Comparison of ENCODE assay signal across 8 cellular contexts in the genomic region with DNA sequence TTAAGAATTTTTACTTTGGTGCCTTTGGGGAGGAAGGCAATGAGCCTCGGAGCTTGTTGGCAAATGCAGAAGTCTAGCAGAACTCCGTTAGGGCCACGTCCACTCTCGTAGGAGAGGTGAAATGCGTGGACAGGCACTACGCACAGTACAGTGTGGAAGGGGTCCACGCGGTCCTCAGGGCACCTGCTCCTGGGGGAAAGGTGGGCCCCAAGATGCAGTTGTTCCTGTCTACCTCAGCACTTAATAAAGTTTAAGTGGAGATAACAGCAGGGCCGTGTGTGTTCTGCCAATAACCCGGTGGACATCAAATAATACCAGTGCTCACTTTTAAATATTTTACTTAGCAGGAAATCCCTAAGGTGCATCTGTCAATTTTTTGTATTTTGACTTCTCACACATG. TPM values are rescaled to one million over a fixed set of nuclear protein-coding genes. Genes with fewer than 3 reads are reported as not detected.
DNase-seq lines count a peak whose midpoint lies in the region; ATAC-seq and TF ChIP-seq lines count a peak whose summit lies in the region.

No MANE protein-coding gene starts in this region.

- H3K27me3 Mint-ChIP-seq in stimulated activated naive CD8-positive, alpha-beta T cell treated with anti-CD3 and anti-CD28 coated beads, Interleukin-15, Interleukin-2, amounts not matched to agents 100 ng/mL and 50 ng/mL, for 24 hours, result peaks cover 12% of the 10 kb centered on the region

- H3K27ac Mint-ChIP-seq in stimulated activated naive CD8-positive, alpha-beta T cell treated with anti-CD3 and anti-CD28 coated beads, Interleukin-15, Interleukin-2, amounts not matched to agents 100 ng/mL and 50 ng/mL, for 24 hours, result peak overlapping the region; percentile 58

- H3K36me3 ChIP-seq in body of pancreas (replicated peaks in 1 of 2; ENCODE audit: insufficient read depth in 1 of 2, low read depth in 2 of 2) (no peaks in the 10 kb centered on the region), mesodermal cell (ENCODE audit: control insufficient read depth, insufficient read depth, low read length) (peaks cover 11% of the 10 kb centered on the region), aorta (ENCODE audit: control insufficient read depth in 1 of 2, insufficient read depth in 2 of 2, low read length in 1 of 2) (peaks cover 0 to 2% of the 10 kb centered on the region in 2 donors)

- no peak for TF ChIP-seq POLR2A in body of pancreas (IDR thresholded peaks at IDR 0.05)

- no peaks in the 10 kb centered on the region for H3K27me3 ChIP-seq in body of pancreas
- H3K27me3 ChIP-seq in aorta (ENCODE audit: control insufficient read depth in 1 of 2, insufficient read depth in 2 of 2, low read length in 1 of 2), result no peaks in the 10 kb centered on the region

- H3K9me3 ChIP-seq in body of pancreas (no peaks in the 10 kb centered on the region), mesodermal cell (ENCODE audit: control insufficient read depth, low read length) (no peaks in the 10 kb centered on the region), aorta (ENCODE audit: control insufficient read depth, low read length) (no peaks in the 10 kb centered on the region)

- peaks cover 29% of the 10 kb centered on the region for H3K4me1 Mint-ChIP-seq in stimulated activated naive CD8-positive, alpha-beta T cell treated with anti-CD3 and anti-CD28 coated beads, Interleukin-15, Interleukin-2, amounts not matched to agents 100 ng/mL and 50 ng/mL, for 24 hours (ENCODE audit: low read depth)

- H3K27ac ChIP-seq in body of pancreas (peak overlapping the region in 3 of 4 donors; percentile 80 to 89 (median 88)), mesodermal cell (ENCODE audit: low read depth, low read length, severe bottlenecking) (no peak overlapping the region), aorta (ENCODE audit: low read depth in 1 of 2, low read length in 2 of 2) (no peak overlapping the region)

- WGBS in body of pancreas, 2 donors, result 22 to 29% methylated on average over 10 of the region's 10 CpGs
- WGBS in mesodermal cell (ENCODE audit: insufficient coverage in 2 of 2), 2 experiments, result 82 to 90% methylated on average over 5 to 8 of the region's 10 CpGs
- WGBS in aorta, 2 donors, result 21 to 23% methylated on average over 10 of the region's 10 CpGs

- H3K36me3 Mint-ChIP-seq in stimulated activated naive CD8-positive, alpha-beta T cell treated with anti-CD3 and anti-CD28 coated beads, Interleukin-15, Interleukin-2, amounts not matched to agents 100 ng/mL and 50 ng/mL, for 24 hours (ENCODE audit: low read depth), result peaks cover 4% of the 10 kb centered on the region

- no peak for TF ChIP-seq CTCF in body of pancreas (IDR thresholded peaks at IDR 0.05)

- H3K4me3 Mint-ChIP-seq in stimulated activated naive CD8-positive, alpha-beta T cell treated with anti-CD3 and anti-CD28 coated beads, Interleukin-15, Interleukin-2, amounts not matched to agents 100 ng/mL and 50 ng/mL, for 24 hours, result peak overlapping the region; percentile 83

- H3K9me3 Mint-ChIP-seq in stimulated activated naive CD8-positive, alpha-beta T cell treated with anti-CD3 and anti-CD28 coated beads, Interleukin-15, Interleukin-2, amounts not matched to agents 100 ng/mL and 50 ng/mL, for 24 hours, result no peaks in the 10 kb centered on the region

- H3K4me3 ChIP-seq in body of pancreas (peak overlapping the region in 1 of 2 donors; percentile 41), mesodermal cell (ENCODE audit: extremely low read depth, insufficient read depth, low read length, poor library complexity, severe bottlenecking) (peak overlapping the region; percentile 72), aorta (ENCODE audit: low read length in 2 of 2) (peak overlapping the region; percentile 93 to 96)

- DNase-seq in stimulated activated naive CD8-positive, alpha-beta T cell treated with anti-CD3 and anti-CD28 coated beads, Interleukin-15, Interleukin-2, amounts not matched to agents 100 U/mL and 50 U/mL, for 24 hours, result no peak
- DNase-seq in body of pancreas (no peak), aorta (no peak), GF-D8 (lab: John Stamatoyannopoulos, UW) (no peak)

- intact Hi-C loops in body of pancreas (cut with DNase I) (no loop called here), aorta (cut with DNase I) (no loop called here)

- H3K4me1 ChIP-seq in body of pancreas (peaks cover 61% of the 10 kb centered on the region), mesodermal cell (ENCODE audit: control insufficient read depth, insufficient read depth, low read length, poor library complexity, severe bottlenecking) (peaks cover 19% of the 10 kb centered on the region), aorta (ENCODE audit: control insufficient read depth in 1 of 2, insufficient read depth in 2 of 2, low read length in 2 of 2) (no peaks in the 10 kb centered on the region)

- ATAC-seq in stimulated activated naive CD8-positive, alpha-beta T cell treated with anti-CD3 and anti-CD28 coated beads, Interleukin-15, Interleukin-2, amounts not matched to agents 100 U/mL and 50 U/mL, for 24 hours, result no peak
- ATAC-seq in body of pancreas (no peak), aorta (ENCODE audit: low FRiP score) (no peak), GM18519 (IDR thresholded peaks at IDR 0.05; ENCODE audit: low FRiP score, unreplicated experiment) (no peak), GM21786 (IDR thresholded peaks at IDR 0.05; ENCODE audit: unreplicated experiment) (no peak)

RNA-seq across cellular contexts. Expression of a gene that starts 1.8 kb away (rescaled TPM):
- total RNA-seq in body of pancreas (100 to 1,000 TPM in 1 of 2 donors, 10 to 100 TPM in 1; 50.1 to 122 TPM), aorta (10 to 100 TPM; 60.5 to 63.3 TPM)
- 24.7 TPM for polyA plus RNA-seq in mesodermal cell (2013, experiment 1 of 2)
- polyA plus RNA-seq in mesodermal cell (2013, experiment 2 of 2), result 25.3 TPM
- 10 to 100 TPM; 22.0 to 68.8 TPM for polyA plus RNA-seq in aorta

RNA-seq across cellular contexts. Expression of a gene that starts 25.6 kb away (rescaled TPM):
- total RNA-seq in body of pancreas (10 to 100 TPM; 38.9 to 41.2 TPM), aorta (10 to 100 TPM; 10.9 to 15.9 TPM)
- polyA plus RNA-seq in mesodermal cell (2013, experiment 1 of 2), result 15.1 TPM
- 14.9 TPM for polyA plus RNA-seq in mesodermal cell (2013, experiment 2 of 2)
- 10 to 100 TPM; 16.2 to 21.8 TPM for polyA plus RNA-seq in aorta

RNA-seq across cellular contexts. Expression of a gene that starts 30.3 kb away (rescaled TPM):
- total RNA-seq in body of pancreas (10 to 100 TPM; 20.2 to 33.0 TPM), aorta (10 to 100 TPM; 65.6 to 81.9 TPM)
- 320 TPM for polyA plus RNA-seq in mesodermal cell (2013, experiment 1 of 2)
- polyA plus RNA-seq in mesodermal cell (2013, experiment 2 of 2), result 312 TPM
- polyA plus RNA-seq in aorta, result 100 to 1,000 TPM in 1 of 2 donors, 10 to 100 TPM in 1; 95.5 to 128 TPM

RNA-seq across cellular contexts. Expression of a gene that starts 45.5 kb away (rescaled TPM):
- 100 to 1,000 TPM in 1 of 2 donors, 10 to 100 TPM in 1; 83.8 to 113 TPM for total RNA-seq in body of pancreas
- 81.4 TPM for polyA plus RNA-seq in mesodermal cell (2013, experiment 1 of 2)
- 64.9 TPM for polyA plus RNA-seq in mesodermal cell (2013, experiment 2 of 2)
- total RNA-seq in aorta, result 10 to 100 TPM; 38.9 to 39.0 TPM
- 10 to 100 TPM; 27.4 to 41.4 TPM for polyA plus RNA-seq in aorta

RNA-seq across cellular contexts. Expression of a gene that starts 57.0 kb away (rescaled TPM):
- total RNA-seq in body of pancreas (10 to 100 TPM; 22.1 to 31.0 TPM), aorta (10 to 100 TPM; 35.5 to 38.0 TPM)
- polyA plus RNA-seq in mesodermal cell (2013, experiment 1 of 2), result 82.8 TPM
- polyA plus RNA-seq in mesodermal cell (2013, experiment 2 of 2), result 81.9 TPM
- polyA plus RNA-seq in aorta, result 100 to 1,000 TPM in 1 of 2 donors, 10 to 100 TPM in 1; 42.6 to 107 TPM

Comparison
In these comparisons a context has a peak if more than half of its experiments do, and no peak if none do; other contexts are left out.
1. H3K27ac ChIP-seq: peak in body of pancreas (3 of 4); none in mesodermal cell (single experiment) and aorta (0 of 2).